27 cellular contexts compared by ENCODE assay signal in genomic region chr7:8913687-8914086, GRCh38.
"Had no signal": no experiment of that assay in that cellular context is flagged by ENCODE, and none has a peak within 500 bp of the region (broad histone marks: within the 10 kb centered on the region; RNA-seq: fewer than 3 reads in every experiment).

No MANE protein-coding gene starts in this region.

- H3K27me3 Mint-ChIP-seq: activated naive CD8-positive, alpha-beta T cell treated with anti-CD3 and anti-CD28 coated beads for 36 hours; naive thymus-derived CD8-positive, alpha-beta T cell had no signal

- H3K9me3 ChIP-seq: thoracic aorta, upper lobe of left lung had no signal

- H3K36me3 ChIP-seq: left lung, neural progenitor cell, thoracic aorta, upper lobe of left lung had no signal

- H3K4me1 Mint-ChIP-seq: activated naive CD8-positive, alpha-beta T cell treated with anti-CD3 and anti-CD28 coated beads for 36 hours; immature natural killer cell; naive thymus-derived CD8-positive, alpha-beta T cell had no signal

- DNase-seq: activated CD4-positive, alpha-beta T cell treated with anti-CD3 and anti-CD28 coated beads for 4 hours; activated CD4-positive, alpha-beta T cell treated with anti-CD3 and anti-CD28 coated beads, Interleukin-2, amount 50 U/mL, for 48 hours; activated CD4-positive, CD25-positive, alpha-beta regulatory T cell; activated CD8-positive, alpha-beta memory T cell treated with anti-CD3 and anti-CD28 coated beads, Interleukin-2, amount 50 U/mL, for 48 hours; activated naive CD4-positive, alpha-beta T cell; activated naive CD8-positive, alpha-beta T cell treated with anti-CD3 and anti-CD28 coated beads for 36 hours; activated T-cell treated with anti-CD3 and anti-CD28 coated beads, Interleukin-2, amount 50 U/mL, for 4 hours; central memory CD4-positive, alpha-beta T cell; dermis blood vessel endothelial cell; effector CD8-positive, alpha-beta T cell; erythroblast; foreskin fibroblast; immature natural killer cell; left lung; naive thymus-derived CD8-positive, alpha-beta T cell; small intestine; stimulated activated CD4-positive, alpha-beta T cell treated with anti-CD3 and anti-CD28 coated beads, Interleukin-2, amount 100 ng/mL, for 48 hours; stimulated activated CD8-positive, alpha-beta memory T cell treated with anti-CD3 and anti-CD28 coated beads, Interleukin-4, amount 100 ng/mL, for 48 hours; stimulated activated naive CD4-positive, alpha-beta T cell; T-helper 9 cell; upper lobe of left lung had no signal

- H3K9me3 Mint-ChIP-seq: mesothelial cell of epicardium had no signal

- H3K4me1 ChIP-seq: left lung, neural progenitor cell, upper lobe of left lung had no signal

- H2AFZ ChIP-seq: neural progenitor cell had no signal

- H3K4me3 ChIP-seq: left lung, lung, neural progenitor cell, thoracic aorta, upper lobe of left lung had no signal

- H3K4me2 ChIP-seq: neural progenitor cell had no signal

- H3K27ac ChIP-seq: left lung, neural progenitor cell, thoracic aorta, upper lobe of left lung had no signal

- H3K27ac Mint-ChIP-seq: activated naive CD8-positive, alpha-beta T cell treated with anti-CD3 and anti-CD28 coated beads for 36 hours; activated T-helper 2 cell treated with anti-CD3 and anti-CD28 coated beads, Interferon-gamma antibody, Interleukin-2, Interleukin-4, amounts not matched to agents 10 μg/mL and 5 μg/mL and 100 μg/mL, durations not matched to agents 14 hours and 24 hours and 36 hours; immature natural killer cell; mesothelial cell of epicardium; naive thymus-derived CD8-positive, alpha-beta T cell; neural progenitor cell had no signal

- H3K36me3 Mint-ChIP-seq: activated naive CD8-positive, alpha-beta T cell treated with anti-CD3 and anti-CD28 coated beads for 36 hours; immature natural killer cell; mesothelial cell of epicardium; naive thymus-derived CD8-positive, alpha-beta T cell; neural progenitor cell had no signal

- H3K27me3 ChIP-seq: left lung, neural progenitor cell, upper lobe of left lung had no signal

- ATAC-seq: activated T-cell treated with anti-CD3 and anti-CD28 coated beads, Interleukin-2, amount 50 U/mL, for 4 hours; left lung; naive thymus-derived CD8-positive, alpha-beta T cell; sciatic nerve had no signal

- H3K4me3 Mint-ChIP-seq: activated naive CD8-positive, alpha-beta T cell treated with anti-CD3 and anti-CD28 coated beads for 36 hours; activated T-cell treated with anti-CD3 and anti-CD28 coated beads, Interleukin-2, amount 50 U/mL, for 4 hours; immature natural killer cell; mesothelial cell of epicardium; naive thymus-derived CD8-positive, alpha-beta T cell; neural progenitor cell had no signal

- H3K9ac ChIP-seq: neural progenitor cell had no signal
